In genomic region chrX:1502853-1503252, GRCh38 we compare ENCODE assay signal across 17 cellular contexts. TPM values are rescaled to one million over a fixed set of nuclear protein-coding genes. Genes with fewer than 3 reads are reported as not detected.
A peak's percentile ranks its signal among the peaks of the same experiment; 100 is the strongest.
DNase-seq lines count a peak whose midpoint lies in the region; ATAC-seq and TF ChIP-seq lines count a peak whose summit lies in the region.
"Had no signal": no experiment of that assay in that cellular context is flagged by ENCODE, and none has a peak within 500 bp of the region (broad histone marks: within the 10 kb centered on the region; RNA-seq: fewer than 3 reads in every experiment).

No MANE protein-coding gene starts in this region.

- no peak for DNase-seq in activated T-cell treated with anti-CD3 and anti-CD28 coated beads, Interleukin-2, amount 50 U/mL, for 72 hours
- no peak for DNase-seq in activated T-cell treated with anti-CD3 and anti-CD28 coated beads, Interleukin-2, amount 50 U/mL, for 4 hours
- DNase-seq in activated naive CD8-positive, alpha-beta T cell treated with anti-CD3 and anti-CD28 coated beads for 36 hours = no peak
- DNase-seq in progenitor cell of endocrine pancreas (ENCODE audit: low spot score, unreplicated experiment) (no peak), NCI-H146 treated with DMSO at 0.1 percent for 48 hours (lab: John Stamatoyannopoulos, UW; ENCODE audit: unreplicated experiment) (no peak), RWPE1 (ENCODE audit: low spot score) (no peak)
- DNase-seq: foreskin fibroblast, left lung, NCI-H2029, SHP77, T1000 had no signal

- H3K4me1 Mint-ChIP-seq in activated T-cell treated with anti-CD3 and anti-CD28 coated beads, Interleukin-2, amount 50 U/mL, for 72 hours (ENCODE audit: low read depth) = peaks cover 44% of the 10 kb centered on the region
- H3K4me1 Mint-ChIP-seq in activated T-cell treated with anti-CD3 and anti-CD28 coated beads, Interleukin-2, amount 50 U/mL, for 4 hours (ENCODE audit: low read depth) = peaks cover 36% of the 10 kb centered on the region
- H3K4me1 Mint-ChIP-seq in IgD-negative memory B cell (peaks cover 34 to 42% (median 36%) of the 10 kb centered on the region in 3 donors), progenitor cell of endocrine pancreas (ENCODE audit: low read depth) (no peaks in the 10 kb centered on the region)
- H3K4me1 Mint-ChIP-seq in activated naive CD8-positive, alpha-beta T cell treated with anti-CD3 and anti-CD28 coated beads for 36 hours = peaks cover 31% of the 10 kb centered on the region

- H3K36me3 ChIP-seq in neutrophil = no peaks in the 10 kb centered on the region
- H3K36me3 ChIP-seq: left lung, suprapubic skin had no signal

- ATAC-seq in activated T-cell treated with anti-CD3 and anti-CD28 coated beads, Interleukin-2, amount 50 U/mL, for 72 hours (replicated peaks in 1 of 2) = no peak
- ATAC-seq in activated T-cell treated with anti-CD3 and anti-CD28 coated beads, Interleukin-2, amount 50 U/mL, for 4 hours = no peak
- ATAC-seq: left lung had no signal

- no peaks in the 10 kb centered on the region for H3K27me3 ChIP-seq in neutrophil
- H3K27me3 ChIP-seq: left lung, suprapubic skin had no signal

- H3K36me3 Mint-ChIP-seq in activated T-cell treated with anti-CD3 and anti-CD28 coated beads, Interleukin-2, amount 50 U/mL, for 72 hours (ENCODE audit: insufficient read depth in 2 of 2) = peaks cover 2 to 18% of the 10 kb centered on the region in 2 donors
- H3K36me3 Mint-ChIP-seq in activated T-cell treated with anti-CD3 and anti-CD28 coated beads, Interleukin-2, amount 50 U/mL, for 4 hours (ENCODE audit: insufficient read depth) = peaks cover 4% of the 10 kb centered on the region
- H3K36me3 Mint-ChIP-seq in IgD-negative memory B cell (peaks cover 4% of the 10 kb centered on the region), progenitor cell of endocrine pancreas (ENCODE audit: insufficient read depth) (no peaks in the 10 kb centered on the region)
- H3K36me3 Mint-ChIP-seq in activated naive CD8-positive, alpha-beta T cell treated with anti-CD3 and anti-CD28 coated beads for 36 hours = peaks cover 13% of the 10 kb centered on the region

- POLR2A ChIA-PET in RWPE1 (lab: Yijun Ruan, JAX; ENCODE audit: low non-redundant PET) = no interaction called here

- H3K4me3 Mint-ChIP-seq in activated T-cell treated with anti-CD3 and anti-CD28 coated beads, Interleukin-2, amount 50 U/mL, for 72 hours = no peak overlapping the region
- H3K4me3 Mint-ChIP-seq in activated T-cell treated with anti-CD3 and anti-CD28 coated beads, Interleukin-2, amount 50 U/mL, for 4 hours = no peak overlapping the region
- H3K4me3 Mint-ChIP-seq in IgD-negative memory B cell (peak overlapping the region in 3 of 4 donors; percentile 79 to 92 (median 88)), progenitor cell of endocrine pancreas (ENCODE audit: low read depth) (no peak overlapping the region)
- H3K4me3 Mint-ChIP-seq in activated naive CD8-positive, alpha-beta T cell treated with anti-CD3 and anti-CD28 coated beads for 36 hours = no peak overlapping the region

- peaks cover 61 to 67% of the 10 kb centered on the region in 2 experiments for H3K4me1 ChIP-seq in neutrophil (ENCODE audit: control insufficient read depth in 1 of 2, insufficient read depth in 1 of 2, low read depth in 1 of 2, low read length in 1 of 2)
- H3K4me1 ChIP-seq: suprapubic skin had no signal

- peak overlapping the region; percentile 94 for H3K27ac ChIP-seq in neutrophil
- H3K27ac ChIP-seq in RWPE1 = no peak overlapping the region
- H3K27ac ChIP-seq: suprapubic skin had no signal

- H3K27ac Mint-ChIP-seq in activated T-cell treated with anti-CD3 and anti-CD28 coated beads, Interleukin-2, amount 50 U/mL, for 72 hours = peak overlapping the region; percentile 87
- H3K27ac Mint-ChIP-seq in IgD-negative memory B cell (peak overlapping the region in 2 of 3 donors; percentile 98 to 100), progenitor cell of endocrine pancreas (no peak overlapping the region)
- peak overlapping the region; percentile 75 for H3K27ac Mint-ChIP-seq in activated naive CD8-positive, alpha-beta T cell treated with anti-CD3 and anti-CD28 coated beads for 36 hours

- H3K27me3 Mint-ChIP-seq in activated T-cell treated with anti-CD3 and anti-CD28 coated beads, Interleukin-2, amount 50 U/mL, for 72 hours (ENCODE audit: low read depth) = no peaks in the 10 kb centered on the region
- H3K27me3 Mint-ChIP-seq in activated T-cell treated with anti-CD3 and anti-CD28 coated beads, Interleukin-2, amount 50 U/mL, for 4 hours (ENCODE audit: low read depth) = no peaks in the 10 kb centered on the region
- H3K27me3 Mint-ChIP-seq in IgD-negative memory B cell (no peaks in the 10 kb centered on the region), progenitor cell of endocrine pancreas (no peaks in the 10 kb centered on the region)
- no peaks in the 10 kb centered on the region for H3K27me3 Mint-ChIP-seq in activated naive CD8-positive, alpha-beta T cell treated with anti-CD3 and anti-CD28 coated beads for 36 hours

- no peaks in the 10 kb centered on the region for H3K9me3 Mint-ChIP-seq in activated T-cell treated with anti-CD3 and anti-CD28 coated beads, Interleukin-2, amount 50 U/mL, for 72 hours
- H3K9me3 Mint-ChIP-seq in activated T-cell treated with anti-CD3 and anti-CD28 coated beads, Interleukin-2, amount 50 U/mL, for 4 hours = no peaks in the 10 kb centered on the region
- H3K9me3 Mint-ChIP-seq in IgD-negative memory B cell (peaks cover 0 to 4% (median 0%) of the 10 kb centered on the region in 3 donors), progenitor cell of endocrine pancreas (ENCODE audit: low read depth) (no peaks in the 10 kb centered on the region)
- H3K9me3 Mint-ChIP-seq in activated naive CD8-positive, alpha-beta T cell treated with anti-CD3 and anti-CD28 coated beads for 36 hours = no peaks in the 10 kb centered on the region

- TF ChIP-seq CTCF in neutrophil (IDR thresholded peaks at IDR 0.05) (no peak), progenitor cell of endocrine pancreas (IDR thresholded peaks at IDR 0.05; ENCODE audit: unreplicated experiment) (no peak), RWPE1 (conservative IDR thresholded peaks at IDR 0.05; ENCODE audit: low read depth) (no peak)

- H3K4me3 ChIP-seq in neutrophil (ENCODE audit: low read depth in 1 of 2, low read length in 1 of 2) = no peak overlapping the region
- H3K4me3 ChIP-seq: left lung, mucosa of descending colon, suprapubic skin had no signal

- no peaks in the 10 kb centered on the region for H3K9me3 ChIP-seq in neutrophil
- H3K9me3 ChIP-seq: left lung, mucosa of descending colon, suprapubic skin had no signal

- CTCF ChIA-PET in RWPE1 (lab: Yijun Ruan, JAX) = no interaction called here

RNA-seq across cellular contexts. Expression of gene P2RY8, which starts 34.1 kb away (rescaled TPM):
- 10 to 100 TPM; 40.1 to 45.7 TPM for total RNA-seq in activated T-cell treated with anti-CD3 and anti-CD28 coated beads, Interleukin-2, amount 50 U/mL, for 72 hours
- total RNA-seq in activated T-cell treated with anti-CD3 and anti-CD28 coated beads, Interleukin-2, amount 50 U/mL, for 4 hours = 10 to 100 TPM; 14.4 to 22.2 (median 18.4) TPM
- 206 TPM for polyA plus RNA-seq in IgD-negative memory B cell
- total RNA-seq in activated naive CD8-positive, alpha-beta T cell treated with anti-CD3 and anti-CD28 coated beads for 36 hours = 10 to 100 TPM; 12.5 to 13.3 TPM
- not detected in 2 replicates for total RNA-seq in progenitor cell of endocrine pancreas
- total RNA-seq: NCI-H460, osteocyte had no signal

RNA-seq across cellular contexts. Expression of gene ASMTL, which starts 50.1 kb away (rescaled TPM):
- 100 to 1,000 TPM in 1 of 2 donors, 10 to 100 TPM in 1; 70.4 to 101 TPM for total RNA-seq in activated T-cell treated with anti-CD3 and anti-CD28 coated beads, Interleukin-2, amount 50 U/mL, for 72 hours
- total RNA-seq in activated T-cell treated with anti-CD3 and anti-CD28 coated beads, Interleukin-2, amount 50 U/mL, for 4 hours = 10 to 100 TPM; 33.0 to 53.2 (median 36.9) TPM
- 50.1 TPM for polyA plus RNA-seq in IgD-negative memory B cell
- 10 to 100 TPM; 29.4 to 30.5 TPM for total RNA-seq in activated naive CD8-positive, alpha-beta T cell treated with anti-CD3 and anti-CD28 coated beads for 36 hours
- 24.5 and 26.2 TPM in 2 replicates for total RNA-seq in progenitor cell of endocrine pancreas

Comparison
In these comparisons a context has a peak if more than half of its experiments do, and no peak if none do; other contexts are left out.
1. H3K4me3 Mint-ChIP-seq: peak in IgD-negative memory B cell (3 of 4); none in activated T-cell treated with anti-CD3 and anti-CD28 coated beads, Interleukin-2, amount 50 U/mL, for 72 hours (0 of 2), activated T-cell treated with anti-CD3 and anti-CD28 coated beads, Interleukin-2, amount 50 U/mL, for 4 hours (single experiment), activated naive CD8-positive, alpha-beta T cell treated with anti-CD3 and anti-CD28 coated beads for 36 hours (single experiment) and progenitor cell of endocrine pancreas (single experiment).
2. RNA of gene P2RY8, which starts 34.1 kb away (total RNA-seq): 40.1 to 45.7 TPM in activated T-cell treated with anti-CD3 and anti-CD28 coated beads, Interleukin-2, amount 50 U/mL, for 72 hours, 14.4 to 22.2 TPM in activated T-cell treated with anti-CD3 and anti-CD28 coated beads, Interleukin-2, amount 50 U/mL, for 4 hours and 12.5 to 13.3 TPM in activated naive CD8-positive, alpha-beta T cell treated with anti-CD3 and anti-CD28 coated beads for 36 hours; not detected in progenitor cell of endocrine pancreas; every median in the first group is over 10 times any median in the second.